Comparison of ENCODE assay signal across 28 cellular contexts in genomic region chr1:64486193-64486592, GRCh38.
"Had no signal": no experiment of that assay in that cellular context is flagged by ENCODE, and none has a peak within 500 bp of the region (broad histone marks: within the 10 kb centered on the region; RNA-seq: fewer than 3 reads in every experiment).

No MANE protein-coding gene starts in this region.

- DNase-seq: stimulated activated CD4-positive, alpha-beta T cell treated with anti-CD3 and anti-CD28 coated beads, Interleukin-2, amount 100 ng/mL, for 48 hours; stimulated activated CD4-positive, alpha-beta T cell treated with anti-CD3 and anti-CD28 coated beads, Interleukin-4, amount 100 ng/mL, for 1 hour; stimulated activated CD4-positive, alpha-beta T cell treated with anti-CD3 and anti-CD28 coated beads, Interleukin-4, amount 100 ng/mL, for 24 hours; stimulated activated CD4-positive, alpha-beta T cell treated with anti-CD3 and anti-CD28 coated beads, Interleukin-4, amount 100 ng/mL, for 4 hours; stimulated activated CD8-positive, alpha-beta memory T cell treated with anti-CD3 and anti-CD28 coated beads, Interleukin-4, amount 100 ng/mL, for 48 hours; stimulated activated naive B cell treated with anti-CD40 and anti-IgM and Interleukin-4, amounts not matched to agents 10 μg/mL and 1 μg/mL and 100 μg/mL, for 72 hours; stimulated activated naive CD4-positive, alpha-beta T cell; stimulated activated naive CD4-positive, alpha-beta T cell treated with Interleukin-2 at 50 U/mL for 16 hours; stimulated activated naive CD8-positive, alpha-beta T cell treated with anti-CD3 and anti-CD28 coated beads, Interleukin-15, amount 100 ng/mL, for 72 hours; stimulated activated naive CD8-positive, alpha-beta T cell treated with anti-CD3 and anti-CD28 coated beads, Interleukin-15, Interleukin-2, amounts not matched to agents 100 U/mL and 50 U/mL, for 24 hours; stomach; substantia nigra; testis; thyroid gland; tibial artery; transverse colon; trophoblast cell; upper lobe of left lung; upper lobe of right lung; uterus had no signal

- H3K27ac ChIP-seq: stomach, suprapubic skin, testis, thoracic aorta, thyroid gland, tibial artery, tibial nerve, transverse colon, upper lobe of left lung, upper lobe of right lung, uterus, vagina had no signal

- ATAC-seq: stimulated activated effector memory CD8-positive, alpha-beta T cell treated with anti-CD3 and anti-CD28 coated beads, Interleukin-12 subunit alpha, Interleukin-12 subunit beta, amount 100 ng/mL, for 72 hours; stimulated activated memory B cell treated with anti-CD40 and anti-IgM and Interleukin-4, amounts not matched to agents 10 μg/mL and 1 μg/mL and 100 μg/mL, for 72 hours; stimulated activated naive B cell treated with anti-CD40 and anti-IgM and Interleukin-4, amounts not matched to agents 10 μg/mL and 1 μg/mL and 100 μg/mL, for 72 hours; stimulated activated naive CD8-positive, alpha-beta T cell treated with anti-CD3 and anti-CD28 coated beads, Interleukin-15, amount 100 ng/mL, for 72 hours; stimulated activated naive CD8-positive, alpha-beta T cell treated with anti-CD3 and anti-CD28 coated beads, Interleukin-15, Interleukin-2, amounts not matched to agents 100 U/mL and 50 U/mL, for 24 hours; upper lobe of right lung had no signal

- H3K27me3 Mint-ChIP-seq: stimulated activated naive CD8-positive, alpha-beta T cell treated with anti-CD3 and anti-CD28 coated beads, Interleukin-15, amount 100 ng/mL, for 72 hours; stimulated activated naive CD8-positive, alpha-beta T cell treated with anti-CD3 and anti-CD28 coated beads, Interleukin-15, Interleukin-2, amounts not matched to agents 100 ng/mL and 50 ng/mL, for 24 hours; type B pancreatic cell had no signal

- H3K36me3 ChIP-seq: stomach, suprapubic skin, thoracic aorta, thyroid gland, tibial artery, tibial nerve, transverse colon, upper lobe of left lung, upper lobe of right lung, uterus, vagina had no signal

- H3K27me3 ChIP-seq: stomach, suprapubic skin, testis, thyroid gland, tibial artery, transverse colon, upper lobe of left lung, upper lobe of right lung, uterus, vagina had no signal

- H3K4me3 ChIP-seq: stomach, suprapubic skin, testis, thoracic aorta, thyroid gland, tibial artery, tibial nerve, transverse colon, upper lobe of left lung, upper lobe of right lung, uterus, vagina had no signal

- H3K36me3 Mint-ChIP-seq: stimulated activated effector memory CD8-positive, alpha-beta T cell treated with anti-CD3 and anti-CD28 coated beads, Interleukin-12 subunit alpha, Interleukin-12 subunit beta, amount 100 ng/mL, for 72 hours; stimulated activated memory B cell treated with anti-CD40 and anti-IgM and Interleukin-4, amounts not matched to agents 10 μg/mL and 1 μg/mL and 100 μg/mL, for 72 hours; stimulated activated naive B cell treated with anti-CD40 and anti-IgM and Interleukin-4, amounts not matched to agents 10 μg/mL and 1 μg/mL and 100 μg/mL, for 72 hours had no signal

- H3K9me3 ChIP-seq: stomach, suprapubic skin, testis, thoracic aorta, thyroid gland, tibial artery, tibial nerve, transverse colon, upper lobe of left lung, upper lobe of right lung, uterus, vagina had no signal

- H3K27ac Mint-ChIP-seq: stimulated activated effector memory CD8-positive, alpha-beta T cell treated with anti-CD3 and anti-CD28 coated beads, Interleukin-12 subunit alpha, Interleukin-12 subunit beta, amount 100 ng/mL, for 72 hours; stimulated activated memory B cell treated with anti-CD40 and anti-IgM and Interleukin-4, amounts not matched to agents 10 μg/mL and 1 μg/mL and 100 μg/mL, for 72 hours; stimulated activated naive B cell treated with anti-CD40 and anti-IgM and Interleukin-4, amounts not matched to agents 10 μg/mL and 1 μg/mL and 100 μg/mL, for 72 hours; stimulated activated naive CD8-positive, alpha-beta T cell treated with anti-CD3 and anti-CD28 coated beads, Interleukin-15, amount 100 ng/mL, for 72 hours; stimulated activated naive CD8-positive, alpha-beta T cell treated with anti-CD3 and anti-CD28 coated beads, Interleukin-15, Interleukin-2, amounts not matched to agents 100 ng/mL and 50 ng/mL, for 24 hours; type B pancreatic cell had no signal

- H3K4me1 Mint-ChIP-seq: stimulated activated effector memory CD8-positive, alpha-beta T cell treated with anti-CD3 and anti-CD28 coated beads, Interleukin-12 subunit alpha, Interleukin-12 subunit beta, amount 100 ng/mL, for 72 hours; stimulated activated memory B cell treated with anti-CD40 and anti-IgM and Interleukin-4, amounts not matched to agents 10 μg/mL and 1 μg/mL and 100 μg/mL, for 72 hours had no signal

- H3K9me3 Mint-ChIP-seq: stimulated activated effector memory CD8-positive, alpha-beta T cell treated with anti-CD3 and anti-CD28 coated beads, Interleukin-12 subunit alpha, Interleukin-12 subunit beta, amount 100 ng/mL, for 72 hours; stimulated activated memory B cell treated with anti-CD40 and anti-IgM and Interleukin-4, amounts not matched to agents 10 μg/mL and 1 μg/mL and 100 μg/mL, for 72 hours; stimulated activated naive B cell treated with anti-CD40 and anti-IgM and Interleukin-4, amounts not matched to agents 10 μg/mL and 1 μg/mL and 100 μg/mL, for 72 hours; stimulated activated naive CD8-positive, alpha-beta T cell treated with anti-CD3 and anti-CD28 coated beads, Interleukin-15, amount 100 ng/mL, for 72 hours; stimulated activated naive CD8-positive, alpha-beta T cell treated with anti-CD3 and anti-CD28 coated beads, Interleukin-15, Interleukin-2, amounts not matched to agents 100 ng/mL and 50 ng/mL, for 24 hours had no signal

- H3K4me3 Mint-ChIP-seq: stimulated activated effector memory CD8-positive, alpha-beta T cell treated with anti-CD3 and anti-CD28 coated beads, Interleukin-12 subunit alpha, Interleukin-12 subunit beta, amount 100 ng/mL, for 72 hours; stimulated activated memory B cell treated with anti-CD40 and anti-IgM and Interleukin-4, amounts not matched to agents 10 μg/mL and 1 μg/mL and 100 μg/mL, for 72 hours; stimulated activated naive B cell treated with anti-CD40 and anti-IgM and Interleukin-4, amounts not matched to agents 10 μg/mL and 1 μg/mL and 100 μg/mL, for 72 hours; stimulated activated naive CD8-positive, alpha-beta T cell treated with anti-CD3 and anti-CD28 coated beads, Interleukin-15, amount 100 ng/mL, for 72 hours; stimulated activated naive CD8-positive, alpha-beta T cell treated with anti-CD3 and anti-CD28 coated beads, Interleukin-15, Interleukin-2, amounts not matched to agents 100 ng/mL and 50 ng/mL, for 24 hours; type B pancreatic cell had no signal
